ENCODE assay signal across 22 cellular contexts in the genomic region with DNA sequence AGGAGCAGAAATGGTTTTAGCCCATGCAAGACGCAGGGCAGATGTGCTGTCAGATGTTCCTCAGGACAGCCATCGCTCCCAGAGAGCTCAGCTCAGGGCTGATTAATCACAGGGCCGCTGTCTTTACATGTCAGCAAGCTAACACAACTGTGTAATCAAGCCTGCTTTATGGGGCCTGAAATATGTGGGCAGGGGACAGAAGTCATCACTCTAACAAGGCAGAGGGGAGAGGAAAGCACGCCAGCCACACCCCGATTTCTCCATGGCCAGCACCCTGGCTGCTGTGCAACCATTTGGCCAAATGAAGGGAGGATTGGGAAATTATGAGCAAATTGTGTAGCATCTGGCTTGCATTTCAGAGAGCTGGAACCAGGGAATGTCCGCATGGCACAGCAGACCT.
"Had no signal": no experiment of that assay in that cellular context is flagged by ENCODE, and none has a peak within 500 bp of the region (broad histone marks: within the 10 kb centered on the region; RNA-seq: fewer than 3 reads in every experiment).

No MANE protein-coding gene starts in this region.

- H3K36me3 ChIP-seq: esophagus squamous epithelium, neutrophil, sigmoid colon, stomach had no signal

- DNase-seq: cortex of kidney; dorsolateral prefrontal cortex; effector CD8-positive, alpha-beta T cell; esophagus squamous epithelium; kidney; left cardiac atrium; left ventricle myocardium superior; naive thymus-derived CD8-positive, alpha-beta T cell; retina; sigmoid colon; stimulated activated CD4-positive, alpha-beta T cell treated with anti-CD3 and anti-CD28 coated beads, Interleukin-2, amount 100 ng/mL, for 24 hours; stimulated activated CD4-positive, alpha-beta T cell treated with anti-CD3 and anti-CD28 coated beads, Interleukin-4, amount 100 ng/mL, for 4 hours; stimulated activated naive CD4-positive, alpha-beta T cell; stomach; substantia nigra had no signal

- H3K9me3 Mint-ChIP-seq: central memory CD8-positive, alpha-beta T cell; naive thymus-derived CD8-positive, alpha-beta T cell; type B pancreatic cell had no signal

- FAIRE-seq: frontal cortex, kidney, urothelium cell line had no signal

- H3K36me3 Mint-ChIP-seq: naive thymus-derived CD8-positive, alpha-beta T cell; type B pancreatic cell had no signal

- H3K27ac Mint-ChIP-seq: naive thymus-derived CD8-positive, alpha-beta T cell; type B pancreatic cell had no signal

- H3K4me1 Mint-ChIP-seq: central memory CD8-positive, alpha-beta T cell had no signal

- H3K4me3 Mint-ChIP-seq: central memory CD8-positive, alpha-beta T cell; naive thymus-derived CD8-positive, alpha-beta T cell; type B pancreatic cell had no signal

- ATAC-seq: left cardiac atrium; left ventricle myocardium superior; naive thymus-derived CD8-positive, alpha-beta T cell had no signal

- H3K4me3 ChIP-seq: dorsolateral prefrontal cortex, esophagus squamous epithelium, psoas muscle, sigmoid colon, skin epidermis, stomach had no signal
